Comparison of ENCODE assay signal across 8 cellular contexts in genomic region chr1:221439734-221440436, GRCh38.
A peak's percentile ranks its signal among the peaks of the same experiment; 100 is the strongest.
DNase-seq lines count a peak whose midpoint lies in the region; ATAC-seq and TF ChIP-seq lines count a peak whose summit lies in the region.

No MANE protein-coding gene starts in this region.

- no peaks in the 10 kb centered on the region for H3K23me2 ChIP-seq in H9 (ENCODE audit: insufficient read length, low read depth, low read length, poor library complexity, severe bottlenecking)

- no peak overlapping the region for H3K27ac ChIP-seq in H9 (ENCODE audit: insufficient read length, low read depth, low read length)
- no peak overlapping the region for H3K27ac ChIP-seq in suprapubic skin

- H3K79me2 ChIP-seq in H9 (ENCODE audit: insufficient read depth, low read length) = no peaks in the 10 kb centered on the region

- no CpG with 5 or more reads among the region's 4 CpGs for WGBS in H9 (ENCODE audit: extremely low coverage, insufficient read length, low lambda C conversion rate)
- WGBS in suprapubic skin = 20% methylated on average over 4 of the region's 4 CpGs

- H2AK5ac ChIP-seq in H9 (ENCODE audit: insufficient read length, low read length) = no peak overlapping the region

- no peaks in the 10 kb centered on the region for H3K27me3 ChIP-seq in skeletal muscle satellite cell (ENCODE audit: control insufficient read depth, insufficient read depth, low read length)
- no peaks in the 10 kb centered on the region for H3K27me3 ChIP-seq in H9 (ENCODE audit: insufficient read depth, low read length)
- no peaks in the 10 kb centered on the region for H3K27me3 ChIP-seq in suprapubic skin

- H4K5ac ChIP-seq in H9 (ENCODE audit: insufficient read length, low read depth, low read length) = no peak overlapping the region

- no peaks in the 10 kb centered on the region for H3K36me3 ChIP-seq in skeletal muscle satellite cell (ENCODE audit: insufficient read depth, low read length)
- H3K36me3 ChIP-seq in suprapubic skin = no peaks in the 10 kb centered on the region

- no peak overlapping the region for H2BK120ac ChIP-seq in H9 (ENCODE audit: low read depth, low read length, poor library complexity, severe bottlenecking)

- H3K9me3 Mint-ChIP-seq in H9 = no peaks in the 10 kb centered on the region

- TF ChIP-seq CTCF in epithelial cell of proximal tubule (conservative IDR thresholded peaks at IDR 0.05; ENCODE audit: low read depth, low read length) (no peak), GM10266 (IDR thresholded peaks at IDR 0.05; ENCODE audit: control insufficient read depth, insufficient read depth, low read depth, missing control alignments) (no peak), H9 (conservative IDR thresholded peaks at IDR 0.05) (no peak), suprapubic skin (IDR thresholded peaks at IDR 0.05) (no peak)

- no peaks in the 10 kb centered on the region for H4K20me1 ChIP-seq in H9 (ENCODE audit: control insufficient read depth, insufficient read depth, insufficient read length)

- H3K4me2 ChIP-seq in skeletal muscle satellite cell (ENCODE audit: low read length) (peak overlapping the region; percentile 72), H9 (ENCODE audit: insufficient read depth, insufficient read length, low read length) (no peak overlapping the region)

- peak overlapping the region; percentile 12 for H3K4me3 ChIP-seq in epithelial cell of proximal tubule (ENCODE audit: low read depth, low read length)
- H3K4me3 ChIP-seq in skeletal muscle satellite cell (ENCODE audit: low read length) = peak overlapping the region; percentile 39
- no peak overlapping the region for H3K4me3 ChIP-seq in suprapubic skin

- no peaks in the 10 kb centered on the region for H3K27me3 Mint-ChIP-seq in H9 (ENCODE audit: low read depth)

- no peak overlapping the region for H3K18ac ChIP-seq in H9 (ENCODE audit: insufficient read length, low read depth, low read length)

- TF ChIP-seq POLR2A in suprapubic skin (IDR thresholded peaks at IDR 0.05) = no peak

- no peak overlapping the region for H2BK15ac ChIP-seq in H9 (ENCODE audit: low read depth, low read length)

- no peak overlapping the region for H4K8ac ChIP-seq in H9 (replicated peaks; ENCODE audit: insufficient read length, low read depth, low read length)

- H2BK5ac ChIP-seq in H9 (ENCODE audit: insufficient read length, low read length) = no peak overlapping the region

- peaks cover 3 to 17% of the 10 kb centered on the region in 2 experiments; a peak in 3 of 4 replicates for H3K4me1 Mint-ChIP-seq in H9

- H2AFZ ChIP-seq in H9 (ENCODE audit: low read length) = no peak overlapping the region

- H3K36me3 Mint-ChIP-seq in H9 (ENCODE audit: insufficient read depth in 1 of 3, low read depth in 3 of 3) = no peaks in the 10 kb centered on the region

- TF ChIP-seq EP300 in suprapubic skin (IDR thresholded peaks at IDR 0.05) = no peak

- H3K4ac ChIP-seq in H9 (ENCODE audit: low read depth, low read length) = no peak overlapping the region

- H3K9me3 ChIP-seq in skeletal muscle satellite cell (replicated peaks; ENCODE audit: low read length) (no peaks in the 10 kb centered on the region), H9 (ENCODE audit: control insufficient read depth, low read depth, low read length) (no peaks in the 10 kb centered on the region), suprapubic skin (no peaks in the 10 kb centered on the region)

- H3K4me1 ChIP-seq in skeletal muscle satellite cell (ENCODE audit: control insufficient read depth, insufficient read depth, low read length) (peaks cover 41% of the 10 kb centered on the region), H9 (ENCODE audit: insufficient read depth, low read length) (no peaks in the 10 kb centered on the region), suprapubic skin (peaks cover 19% of the 10 kb centered on the region)

- H3K79me1 ChIP-seq in H9 (ENCODE audit: insufficient read depth, low read depth, low read length, poor library complexity, severe bottlenecking) = no peaks in the 10 kb centered on the region

- no peak overlapping the region for H2BK20ac ChIP-seq in H9 (ENCODE audit: low read depth, low read length, poor library complexity, severe bottlenecking)

- peak in 3 of 5 experiments; percentile 4 to 73 (median 9) for DNase-seq in T-helper 2 cell
- DNase-seq in epithelial cell of proximal tubule (ENCODE audit: low read depth) = peak; percentile 98
- no peak for DNase-seq in GM10266 (ENCODE audit: extremely low spot score)
- DNase-seq in H9 = no peak
- no peak for DNase-seq in suprapubic skin (ENCODE audit: low spot score in 2 of 2)

- H4K91ac ChIP-seq in H9 (ENCODE audit: insufficient read length, low read depth, low read length) = no peak overlapping the region

- no peak overlapping the region for H3T11ph ChIP-seq in H9 (ENCODE audit: low read length)

- no peak overlapping the region for H3K4me3 Mint-ChIP-seq in H9

- no peak overlapping the region for H3K27ac Mint-ChIP-seq in H9

- no peak overlapping the region for H3K56ac ChIP-seq in H9 (ENCODE audit: insufficient read length, low read depth, low read length)

- no peak overlapping the region for H3K23ac ChIP-seq in H9 (ENCODE audit: insufficient read length, low read depth, low read length)

- no peak overlapping the region for H3K14ac ChIP-seq in H9 (ENCODE audit: insufficient read depth, low read length)

- H3K9ac ChIP-seq in skeletal muscle satellite cell (ENCODE audit: low read depth, low read length) (peak overlapping the region; percentile 82), H9 (ENCODE audit: extremely low read depth, insufficient read length, low read length) (no peak overlapping the region)

- H2BK12ac ChIP-seq in H9 (ENCODE audit: insufficient read length, low read depth, low read length) = no peak overlapping the region

- ATAC-seq in GM21447 (IDR thresholded peaks at IDR 0.05; ENCODE audit: unreplicated experiment) = peak; percentile 37
- ATAC-seq in GM19351 (IDR thresholded peaks at IDR 0.05; ENCODE audit: unreplicated experiment) = no peak

Comparison
In these comparisons a context has a peak if more than half of its experiments do, and no peak if none do; other contexts are left out.
1. DNase-seq: peak in T-helper 2 cell (3 of 5) and epithelial cell of proximal tubule (single experiment); none in GM10266 (single experiment), H9 (single experiment) and suprapubic skin (0 of 2).